In genomic region chr6:137802408-137803182, GRCh38 we compare ENCODE assay signal across 1 cellular context.
TF ChIP-seq lines count a peak whose summit lies in the region.

No MANE protein-coding gene starts in this region.

TF ChIP-seq in HepG2, 621 proteins besides CTCF, POLR2A, EP300 and RAD21 (continued from another document and continues in another):
- no peak for TF ChIP-seq STAT6 (CRISPR knock-in tag; IDR thresholded peaks at IDR 0.05; ENCODE audit: borderline replicate concordance)
- TF ChIP-seq TFAP4 (IDR thresholded peaks at IDR 0.05; ENCODE audit: borderline replicate concordance, low read depth): peak; percentile 19; the same call in 1 of the 2 replicates
- TF ChIP-seq ZKSCAN5 (CRISPR knock-in tag; IDR thresholded peaks at IDR 0.05): no peak; the same call in 1 of the 2 replicates
- TF ChIP-seq ZNF589 (CRISPR knock-in tag; conservative IDR thresholded peaks at IDR 0.05): no peak
- no peak for TF ChIP-seq DMAP1 (CRISPR knock-in tag; IDR thresholded peaks at IDR 0.05)
- no peak for TF ChIP-seq SRY (CRISPR knock-in tag; IDR thresholded peaks at IDR 0.05)
- TF ChIP-seq ZNF878 (CRISPR knock-in tag; IDR thresholded peaks at IDR 0.05): no peak
- TF ChIP-seq ZNF619 (CRISPR knock-in tag; IDR thresholded peaks at IDR 0.05): no peak
- TF ChIP-seq NFYC (CRISPR knock-in tag; IDR thresholded peaks at IDR 0.05): no peak
- TF ChIP-seq ZNF407 (CRISPR knock-in tag; IDR thresholded peaks at IDR 0.05; ENCODE audit: not compliant biosample characterization): no peak
- peak; percentile 60; the same call in 1 of the 2 replicates for TF ChIP-seq ZBTB33 (CRISPR knock-in tag; IDR thresholded peaks at IDR 0.05)
- TF ChIP-seq ZNF263 (CRISPR knock-in tag; IDR thresholded peaks at IDR 0.05): no peak
- no peak for TF ChIP-seq ZFP36L2 (CRISPR knock-in tag; IDR thresholded peaks at IDR 0.05)
- TF ChIP-seq ZBTB37 (CRISPR knock-in tag; IDR thresholded peaks at IDR 0.05): no peak
- TF ChIP-seq ZNF362 (CRISPR knock-in tag; IDR thresholded peaks at IDR 0.05; ENCODE audit: borderline replicate concordance): no peak
- TF ChIP-seq ESRRA (CRISPR knock-in tag; IDR thresholded peaks at IDR 0.05; ENCODE audit: low read depth): no peak
- TF ChIP-seq SAP130 (CRISPR knock-in tag; IDR thresholded peaks at IDR 0.05; ENCODE audit: low read depth): peak; percentile 56; the same call in 1 of the 2 replicates
- no peak for TF ChIP-seq CEBPZ (IDR thresholded peaks at IDR 0.05; ENCODE audit: low read length)
- no peak for TF ChIP-seq REL (CRISPR knock-in tag; conservative IDR thresholded peaks at IDR 0.05)
- TF ChIP-seq ZNF335 (CRISPR knock-in tag; IDR thresholded peaks at IDR 0.05): no peak
- no peak for TF ChIP-seq EED (CRISPR knock-in tag; IDR thresholded peaks at IDR 0.05)
- TF ChIP-seq WIZ (CRISPR knock-in tag; IDR thresholded peaks at IDR 0.05): no peak
- TF ChIP-seq TGIF2 (CRISPR knock-in tag; IDR thresholded peaks at IDR 0.05): no peak
- no peak for TF ChIP-seq ZNF782 (CRISPR knock-in tag; IDR thresholded peaks at IDR 0.05; ENCODE audit: borderline replicate concordance)
- TF ChIP-seq ZNF563 (CRISPR knock-in tag; IDR thresholded peaks at IDR 0.05): no peak
- peak; percentile 34; the same call in 1 of the 2 replicates for TF ChIP-seq ZKSCAN8 (CRISPR knock-in tag; IDR thresholded peaks at IDR 0.05; ENCODE audit: borderline replicate concordance)
- TF ChIP-seq CREB3 (CRISPR knock-in tag; IDR thresholded peaks at IDR 0.05): no peak
- no peak for TF ChIP-seq MAFK (conservative IDR thresholded peaks at IDR 0.05 in 1 of 2, IDR thresholded peaks at IDR 0.05 in 1 of 2; ENCODE audit: low read length in 2 of 2)
- TF ChIP-seq RAD51 (IDR thresholded peaks at IDR 0.05; ENCODE audit: borderline replicate concordance): no peak
- no peak for TF ChIP-seq CAMTA2 (CRISPR knock-in tag; IDR thresholded peaks at IDR 0.05; ENCODE audit: borderline replicate concordance)
- no peak for TF ChIP-seq ZBTB25 (CRISPR knock-in tag; IDR thresholded peaks at IDR 0.05)
- TF ChIP-seq TBX2 (CRISPR knock-in tag; IDR thresholded peaks at IDR 0.05; ENCODE audit: borderline replicate concordance): no peak
- no peak for TF ChIP-seq SIN3A (IDR thresholded peaks at IDR 0.05; ENCODE audit: borderline replicate concordance, low read depth, low read length)
- 0 out of 2 replicates have a peak, but pooled peaks have one; percentile 62 for TF ChIP-seq SNAI1 (CRISPR knock-in tag; IDR thresholded peaks at IDR 0.05; ENCODE audit: borderline replicate concordance)
- no peak for TF ChIP-seq SETDB1 (CRISPR knock-in tag; IDR thresholded peaks at IDR 0.05; ENCODE audit: borderline replicate concordance)
- no peak for TF ChIP-seq KLF16 (CRISPR knock-in tag; IDR thresholded peaks at IDR 0.05)
- no peak for TF ChIP-seq MXI1 (IDR thresholded peaks at IDR 0.05; ENCODE audit: borderline replicate concordance, low read depth, low read length)
- TF ChIP-seq MXD1 (CRISPR knock-in tag; IDR thresholded peaks at IDR 0.05): no peak
